Comparison of ENCODE assay signal across 2 cellular contexts in the genomic region with DNA sequence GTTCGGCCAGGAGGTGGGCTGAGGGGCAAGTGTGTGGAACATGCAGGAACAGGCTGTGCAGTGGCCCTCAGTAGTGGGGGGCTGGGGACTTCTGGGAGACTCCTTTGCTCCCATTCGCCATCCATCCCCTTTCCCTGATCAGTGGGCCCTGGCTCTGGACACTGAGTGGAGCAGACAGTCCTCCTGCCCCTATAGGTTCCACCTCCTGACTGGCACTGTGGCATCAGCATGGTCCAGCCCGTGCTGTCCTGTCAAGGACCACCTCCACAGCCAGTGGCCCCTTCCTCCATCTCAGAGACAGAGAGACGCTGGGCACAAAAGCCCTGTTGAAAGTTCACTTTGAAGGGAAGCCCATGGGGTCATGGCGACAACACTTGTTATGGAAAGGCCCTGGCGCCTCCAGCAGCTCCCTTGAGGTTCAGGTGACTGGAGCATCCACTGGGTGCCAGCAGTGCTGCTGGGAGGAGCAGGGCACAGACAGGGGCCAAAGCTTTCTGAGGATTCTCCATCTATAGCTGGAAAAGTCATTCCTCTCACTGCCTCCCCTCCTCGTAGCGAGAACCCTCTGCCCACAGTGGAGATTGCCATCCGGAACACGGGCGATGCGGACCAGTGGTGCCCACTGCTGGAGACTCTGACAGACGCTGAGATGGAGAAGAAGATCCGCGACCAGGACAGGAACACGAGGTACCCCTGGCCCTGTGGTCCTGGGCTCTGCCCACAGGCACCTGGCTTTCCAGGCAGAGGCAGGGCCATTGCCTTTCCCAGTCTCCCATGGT.
TF ChIP-seq lines count a peak whose summit lies in the region.

No MANE protein-coding gene starts in this region.

TF ChIP-seq in SK-N-SH, 30 proteins besides CTCF, POLR2A, EP300 and RAD21 (continued from another document):
- no peak for TF ChIP-seq RCOR1 (IDR thresholded peaks at IDR 0.05; ENCODE audit: low read length)
- no peak for TF ChIP-seq JUND (IDR thresholded peaks at IDR 0.05)

TF ChIP-seq in SK-N-SH treated with all-trans-retinoic acid at 6 μM for 48 hours, 23 proteins besides CTCF, POLR2A, EP300 and RAD21:
- TF ChIP-seq CREB5 (CRISPR knock-in tag; IDR thresholded peaks at IDR 0.05; ENCODE audit: low read depth) (no peak), ZNF8 (CRISPR knock-in tag; IDR thresholded peaks at IDR 0.05) (no peak), OSR1 (CRISPR knock-in tag; IDR thresholded peaks at IDR 0.05) (no peak), GLIS3 (CRISPR knock-in tag; IDR thresholded peaks at IDR 0.05) (no peak)
- TF ChIP-seq, protein P1, sequence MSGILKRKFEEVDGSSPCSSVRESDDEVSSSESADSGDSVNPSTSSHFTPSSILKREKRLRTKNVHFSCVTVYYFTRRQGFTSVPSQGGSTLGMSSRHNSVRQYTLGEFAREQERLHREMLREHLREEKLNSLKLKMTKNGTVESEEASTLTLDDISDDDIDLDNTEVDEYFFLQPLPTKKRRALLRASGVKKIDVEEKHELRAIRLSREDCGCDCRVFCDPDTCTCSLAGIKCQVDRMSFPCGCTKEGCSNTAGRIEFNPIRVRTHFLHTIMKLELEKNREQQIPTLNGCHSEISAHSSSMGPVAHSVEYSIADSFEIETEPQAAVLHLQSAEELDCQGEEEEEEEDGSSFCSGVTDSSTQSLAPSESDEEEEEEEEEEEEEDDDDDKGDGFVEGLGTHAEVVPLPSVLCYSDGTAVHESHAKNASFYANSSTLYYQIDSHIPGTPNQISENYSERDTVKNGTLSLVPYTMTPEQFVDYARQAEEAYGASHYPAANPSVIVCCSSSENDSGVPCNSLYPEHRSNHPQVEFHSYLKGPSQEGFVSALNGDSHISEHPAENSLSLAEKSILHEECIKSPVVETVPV (CRISPR knock-in tag; IDR thresholded peaks at IDR 0.05): no peak
